In the genomic region with DNA sequence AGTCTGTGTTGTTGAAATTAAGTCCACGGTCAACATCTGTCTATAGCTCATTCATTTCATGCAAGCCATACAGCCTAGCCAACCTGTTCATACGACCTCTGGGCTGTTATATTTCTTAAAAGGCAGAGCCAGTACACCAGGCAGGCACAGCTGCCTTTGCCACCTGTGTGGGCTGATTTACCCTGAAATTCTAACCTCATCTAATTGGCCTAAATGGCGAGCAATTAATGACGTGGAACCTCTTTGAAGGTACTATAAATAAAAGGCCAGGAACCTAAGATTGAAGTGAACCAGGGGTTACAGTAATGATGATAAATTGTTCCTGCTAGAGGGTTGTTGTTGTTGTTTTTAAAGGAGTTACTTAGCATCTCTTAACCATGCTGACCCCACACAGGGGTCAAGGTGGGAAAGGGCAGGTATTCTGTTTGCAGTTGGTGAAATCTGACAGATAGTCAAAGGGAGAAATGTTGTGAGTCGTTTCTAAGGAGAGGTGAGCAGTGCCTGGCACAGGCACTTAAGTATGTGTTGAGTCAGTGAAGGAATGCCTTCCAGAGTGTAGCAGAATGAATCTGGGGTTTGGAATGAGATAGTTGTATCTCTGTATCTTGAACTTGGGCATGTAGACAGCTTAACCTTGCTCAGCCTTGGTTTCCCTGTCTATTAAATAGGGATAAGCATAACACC, we compare ENCODE assay signal across 13 cellular contexts.
DNase-seq lines count a peak whose midpoint lies in the region; TF ChIP-seq lines count a peak whose summit lies in the region.
"Had no signal": no experiment of that assay in that cellular context is flagged by ENCODE, and none has a peak within 500 bp of the region (broad histone marks: within the 10 kb centered on the region; RNA-seq: fewer than 3 reads in every experiment).

No MANE protein-coding gene starts in this region.

- H3K4me3 Mint-ChIP-seq in nephron progenitor cell (no peak overlapping the region), progenitor cell of endocrine pancreas (ENCODE audit: low read depth) (no peak overlapping the region)
- H3K4me3 Mint-ChIP-seq: immature natural killer cell, naive B cell had no signal

- peak; percentile 69 for DNase-seq in GM03348 (ENCODE audit: low spot score)
- peak; percentile 68 for DNase-seq in NCI-H146 (lab: John Stamatoyannopoulos, UW)
- peak; percentile 30 to 74 for DNase-seq in cardiac fibroblast (ENCODE audit: low read depth in 2 of 2)
- peak; percentile 20 for DNase-seq in nephron progenitor cell
- DNase-seq in NCI-H524 treated with DMSO at 0.1 percent for 48 hours (lab: John Stamatoyannopoulos, UW) = no peak
- DNase-seq in progenitor cell of endocrine pancreas (ENCODE audit: low spot score, unreplicated experiment) = no peak
- no peak for DNase-seq in stimulated activated CD4-positive, alpha-beta T cell treated with anti-CD3 and anti-CD28 coated beads, Interleukin-2, amount 100 ng/mL, for 48 hours
- DNase-seq: caudate nucleus, immature natural killer cell, naive B cell, NCI-H187 treated with DMSO at 0.1 percent for 48 hours, testis had no signal

- H3K27ac Mint-ChIP-seq in nephron progenitor cell (no peak overlapping the region), progenitor cell of endocrine pancreas (no peak overlapping the region)
- H3K27ac Mint-ChIP-seq: immature natural killer cell, naive B cell had no signal

- TF ChIP-seq CTCF in cardiac fibroblast (IDR thresholded peaks at IDR 0.05; ENCODE audit: low read depth, low read length) = no peak
- TF ChIP-seq CTCF in nephron progenitor cell (IDR thresholded peaks at IDR 0.05) = no peak
- no peak for TF ChIP-seq CTCF in progenitor cell of endocrine pancreas (IDR thresholded peaks at IDR 0.05; ENCODE audit: unreplicated experiment)

- H3K36me3 Mint-ChIP-seq in nephron progenitor cell (ENCODE audit: low read depth) (peaks cover 3% of the 10 kb centered on the region), progenitor cell of endocrine pancreas (ENCODE audit: insufficient read depth) (no peaks in the 10 kb centered on the region)
- H3K36me3 Mint-ChIP-seq: immature natural killer cell, naive B cell had no signal

- no peak overlapping the region for H3K4me3 ChIP-seq in cardiac fibroblast (replicated peaks in 1 of 2; ENCODE audit: low read depth in 2 of 2, low read length in 2 of 2)
- H3K4me3 ChIP-seq: GM12878, testis had no signal

- H3K4me1 Mint-ChIP-seq in nephron progenitor cell (peaks cover 18% of the 10 kb centered on the region), progenitor cell of endocrine pancreas (ENCODE audit: low read depth) (peaks cover 6% of the 10 kb centered on the region)
- H3K4me1 Mint-ChIP-seq: immature natural killer cell, naive B cell had no signal

- H3K9me3 Mint-ChIP-seq in nephron progenitor cell (no peaks in the 10 kb centered on the region), progenitor cell of endocrine pancreas (ENCODE audit: low read depth) (no peaks in the 10 kb centered on the region)
- H3K9me3 Mint-ChIP-seq: immature natural killer cell had no signal

- H3K27me3 Mint-ChIP-seq in nephron progenitor cell (ENCODE audit: low read depth, poor library complexity) (peaks cover 40% of the 10 kb centered on the region), progenitor cell of endocrine pancreas (no peaks in the 10 kb centered on the region)

Comparison
In these comparisons a context has a peak if more than half of its experiments do, and no peak if none do; other contexts are left out.
1. DNase-seq: peak in GM03348 (single experiment), NCI-H146 (single experiment), cardiac fibroblast (2 of 2) and nephron progenitor cell (single experiment); none in NCI-H524 treated with DMSO at 0.1 percent for 48 hours (single experiment), progenitor cell of endocrine pancreas (single experiment) and stimulated activated CD4-positive, alpha-beta T cell treated with anti-CD3 and anti-CD28 coated beads, Interleukin-2, amount 100 ng/mL, for 48 hours (0 of 2).